Comparison of ENCODE assay signal across 8 cellular contexts in genomic region chr15:51751687-51752683, GRCh38. TPM values are rescaled to one million over a fixed set of nuclear protein-coding genes. Genes with fewer than 3 reads are reported as not detected.
A peak's percentile ranks its signal among the peaks of the same experiment; 100 is the strongest.
DNase-seq lines count a peak whose midpoint lies in the region; ATAC-seq and TF ChIP-seq lines count a peak whose summit lies in the region.

No MANE protein-coding gene starts in this region.

- BruUV-seq in Caco-2 (replicated peaks; lab: Mats Ljungman, UMichigan): no TSS peak

- ATAC-seq in GM19372 (IDR thresholded peaks at IDR 0.05; ENCODE audit: low read depth, unreplicated experiment): peak; percentile 36
- ATAC-seq in HG03457 (IDR thresholded peaks at IDR 0.05; ENCODE audit: unreplicated experiment): peak; percentile 25
- peak; percentile 54 for ATAC-seq in T-helper 17 cell
- ATAC-seq in effector memory CD8-positive, alpha-beta T cell (replicated peaks): peak; percentile 56
- peak in 1 of 2 donors; percentile 61 for ATAC-seq in upper lobe of left lung (ENCODE audit: low FRiP score in 2 of 2)

- H3K27ac ChIP-seq in mesodermal cell (ENCODE audit: low read depth, low read length, severe bottlenecking) (no peak overlapping the region), upper lobe of left lung (peak overlapping the region in 3 of 4 donors; percentile 15 to 81 (median 30))

- intact Hi-C loops in Caco-2 (cut with micrococcal nuclease; ENCODE audit: unreplicated experiment): no loop called here

- 1 to 2% methylated on average over 24 to 53 of the region's 73 CpGs for WGBS in mesodermal cell (ENCODE audit: insufficient coverage in 2 of 2), 2 experiments
- 8 to 13% methylated on average over 23 to 28 of the region's 73 CpGs for WGBS in upper lobe of left lung, 2 donors

- no peak for TF ChIP-seq EP300 in upper lobe of left lung (IDR thresholded peaks at IDR 0.05)

- H3K27me3 ChIP-seq in Caco-2 (replicated peaks; ENCODE audit: control insufficient read depth, insufficient read depth, low read length) (no peaks in the 10 kb centered on the region; the same call in 1 of the 2 replicates), upper lobe of left lung (no peaks in the 10 kb centered on the region)

- H3K4me3 Mint-ChIP-seq in Caco-2 (ENCODE audit: unreplicated experiment) (peak overlapping the region; percentile 74), T-helper 17 cell (peak overlapping the region; percentile 91)
- peak overlapping the region; percentile 87 to 94 for H3K4me3 Mint-ChIP-seq in effector memory CD8-positive, alpha-beta T cell

- H3K4me1 ChIP-seq in Caco-2: no peaks in the 10 kb centered on the region
- no peaks in the 10 kb centered on the region for H3K4me1 ChIP-seq in mesodermal cell (ENCODE audit: control insufficient read depth, insufficient read depth, low read length, poor library complexity, severe bottlenecking)
- H3K4me1 ChIP-seq in upper lobe of left lung: peaks cover 11 to 19% (median 13%) of the 10 kb centered on the region in 4 donors

- TF ChIP-seq CTCF in Caco-2 (IDR thresholded peaks at IDR 0.05; ENCODE audit: insufficient read depth in 1 of 2, low read depth in 1 of 2, low read length in 1 of 2, severe bottlenecking in 1 of 2, unreplicated experiment in 1 of 2) (no peak), upper lobe of left lung (IDR thresholded peaks at IDR 0.05) (no peak)

- H3K27me3 Mint-ChIP-seq in Caco-2 (ENCODE audit: insufficient read depth, unreplicated experiment): peaks cover 37% of the 10 kb centered on the region
- H3K27me3 Mint-ChIP-seq in T-helper 17 cell: no peaks in the 10 kb centered on the region
- H3K27me3 Mint-ChIP-seq in effector memory CD8-positive, alpha-beta T cell: no peaks in the 10 kb centered on the region

- H3K4me1 Mint-ChIP-seq in Caco-2 (ENCODE audit: low read depth, unreplicated experiment): peaks cover 7% of the 10 kb centered on the region
- H3K4me1 Mint-ChIP-seq in T-helper 17 cell: peaks cover 40% of the 10 kb centered on the region
- H3K4me1 Mint-ChIP-seq in effector memory CD8-positive, alpha-beta T cell (ENCODE audit: low read depth in 2 of 2): peaks cover 25 to 34% of the 10 kb centered on the region in 2 donors

- POLR2A ChIA-PET in Caco-2 (lab: Charles Lee): no interaction called here

- H3K36me3 ChIP-seq in Caco-2 (ENCODE audit: control insufficient read depth, insufficient read depth, low read length): no peaks in the 10 kb centered on the region
- no peaks in the 10 kb centered on the region for H3K36me3 ChIP-seq in mesodermal cell (ENCODE audit: control insufficient read depth, insufficient read depth, low read length)
- H3K36me3 ChIP-seq in upper lobe of left lung: no peaks in the 10 kb centered on the region

- no peaks in the 10 kb centered on the region for H3K9me3 Mint-ChIP-seq in Caco-2 (ENCODE audit: unreplicated experiment)
- no peaks in the 10 kb centered on the region for H3K9me3 Mint-ChIP-seq in effector memory CD8-positive, alpha-beta T cell

- H3K4me3 ChIP-seq in Caco-2 (ENCODE audit: low read depth, low read length): peak overlapping the region; percentile 50
- peak overlapping the region; percentile 53 for H3K4me3 ChIP-seq in mesodermal cell (ENCODE audit: extremely low read depth, insufficient read depth, low read length, poor library complexity, severe bottlenecking)
- H3K4me3 ChIP-seq in upper lobe of left lung: peak overlapping the region; percentile 54 to 93 (median 88)

- no peaks in the 10 kb centered on the region for H3K9me3 ChIP-seq in Caco-2
- no peaks in the 10 kb centered on the region for H3K9me3 ChIP-seq in T-helper 17 cell (ENCODE audit: control insufficient read depth, low read length, poor library complexity, severe bottlenecking)
- no peaks in the 10 kb centered on the region for H3K9me3 ChIP-seq in mesodermal cell (ENCODE audit: control insufficient read depth, low read length)
- H3K9me3 ChIP-seq in upper lobe of left lung: no peaks in the 10 kb centered on the region

- H3K27ac Mint-ChIP-seq in Caco-2 (ENCODE audit: unreplicated experiment) (no peak overlapping the region), T-helper 17 cell (peak overlapping the region; percentile 47)
- H3K27ac Mint-ChIP-seq in effector memory CD8-positive, alpha-beta T cell: peak overlapping the region in 1 of 2 donors; percentile 16

- H3K36me3 Mint-ChIP-seq in Caco-2 (ENCODE audit: insufficient read depth, unreplicated experiment) (no peaks in the 10 kb centered on the region), T-helper 17 cell (ENCODE audit: low read depth) (peaks cover 2% of the 10 kb centered on the region)
- no peaks in the 10 kb centered on the region for H3K36me3 Mint-ChIP-seq in effector memory CD8-positive, alpha-beta T cell (ENCODE audit: insufficient read depth)

- CTCF ChIA-PET in Caco-2 (lab: Charles Lee): interaction anchor here (1.0 kb wide), 1 partner anchor 24 kb away, joined by 3 read pairs; no protein-coding TSS in a partner anchor

- TF ChIP-seq POLR2A in upper lobe of left lung (IDR thresholded peaks at IDR 0.05): no peak

- DNase-seq in Caco-2 (peak; percentile 23 to 39), T-helper 17 cell (no peak), upper lobe of left lung (peak in 1 of 2 donors; percentile 40), NCI-H1436 (lab: John Stamatoyannopoulos, UW) (no peak)
- no peak for DNase-seq in effector memory CD8-positive, alpha-beta T cell

RNA-seq across cellular contexts. Expression of gene TMOD2, which starts 0.6 kb away (rescaled TPM):
- 0.23 and 0.52 TPM in 2 replicates for total RNA-seq in Caco-2 (2022)
- total RNA-seq in T-helper 17 cell: 1 to 10 TPM; 8.0 to 9.5 TPM
- polyA plus RNA-seq in mesodermal cell (2013, experiment 1 of 2): 18.4 TPM
- 17.0 TPM for polyA plus RNA-seq in mesodermal cell (2013, experiment 2 of 2)
- total RNA-seq in upper lobe of left lung: 10 to 100 TPM in 3 of 6 donors, 1 to 10 TPM in 3; 5.6 to 13.8 (median 10.9) TPM

RNA-seq across cellular contexts. Expression of gene LYSMD2, which starts 14.5 kb away (rescaled TPM):
- 0.29 and 0.63 TPM in 2 replicates for total RNA-seq in Caco-2 (2022)
- 10 to 100 TPM; 17.6 to 21.8 TPM for total RNA-seq in T-helper 17 cell
- polyA plus RNA-seq in mesodermal cell (2013, experiment 1 of 2): 11.7 TPM
- 12.3 TPM for polyA plus RNA-seq in mesodermal cell (2013, experiment 2 of 2)
- total RNA-seq in upper lobe of left lung: 10 to 100 TPM; 13.4 to 22.8 (median 17.9) TPM

Comparison
In these comparisons a context has a peak if more than half of its experiments do, and no peak if none do; other contexts are left out.
1. DNase-seq: peak in Caco-2 (2 of 2); none in T-helper 17 cell (0 of 3), effector memory CD8-positive, alpha-beta T cell (0 of 3) and NCI-H1436 (single experiment).
2. Peak in every context shown above with its lines, with median percentiles within 50 percentile points of each other: H3K4me3 ChIP-seq and H3K4me3 Mint-ChIP-seq.